Comparison of ENCODE assay signal across 15 cellular contexts in the genomic region with DNA sequence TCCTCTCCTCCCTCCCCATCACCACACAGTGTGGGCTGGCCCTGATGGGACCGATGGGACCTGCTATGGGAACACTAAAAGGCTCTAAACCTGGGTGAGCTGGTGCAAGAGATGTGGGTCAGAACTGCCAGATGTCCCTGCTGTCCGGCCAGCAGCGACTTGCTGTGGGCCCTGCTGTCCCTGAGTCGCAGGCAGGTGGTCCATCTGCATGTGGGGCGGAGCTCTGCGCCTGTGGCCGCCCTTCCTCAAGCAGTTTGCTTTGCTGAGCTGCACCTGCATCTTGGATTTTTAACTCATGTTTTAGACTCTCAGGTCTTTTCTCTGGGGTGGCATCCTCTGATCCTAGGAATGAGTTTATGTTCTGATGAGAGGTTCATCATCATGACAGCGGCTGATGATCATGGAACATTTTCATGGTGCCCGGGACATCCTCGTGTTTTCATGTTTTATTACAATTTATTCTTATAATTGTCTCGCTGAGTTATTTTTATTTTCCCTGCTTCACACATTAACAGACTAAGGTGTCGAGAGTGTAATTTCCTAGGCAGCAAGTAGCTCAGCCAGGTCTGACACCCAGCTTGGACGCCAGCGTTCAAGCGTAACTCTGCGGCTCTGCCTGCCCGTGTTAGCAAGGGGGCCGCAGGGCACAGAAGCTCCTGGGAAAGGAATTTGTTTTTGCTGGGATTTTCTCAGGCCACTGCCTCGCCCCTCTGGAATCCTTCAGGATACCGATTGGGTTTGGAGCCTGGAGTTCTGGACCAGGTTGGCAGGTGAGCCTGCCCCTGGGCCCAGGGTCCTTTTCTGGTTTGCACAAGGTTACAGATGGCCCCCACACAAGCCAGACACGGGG.
"Had no signal": no experiment of that assay in that cellular context is flagged by ENCODE, and none has a peak within 500 bp of the region (broad histone marks: within the 10 kb centered on the region; RNA-seq: fewer than 3 reads in every experiment).

No MANE protein-coding gene starts in this region.

- H3K4me1 ChIP-seq: esophagus squamous epithelium had no signal

- H3K9me3 ChIP-seq: esophagus squamous epithelium, sigmoid colon, SK-N-SH, thoracic aorta had no signal

- H3K27me3 Mint-ChIP-seq: progenitor cell of endocrine pancreas had no signal

- ATAC-seq: activated T-cell treated with anti-CD3 and anti-CD28 coated beads, Interleukin-2, amount 50 U/mL, for 4 hours had no signal

- H3K9me3 Mint-ChIP-seq: activated T-cell treated with anti-CD3 and anti-CD28 coated beads, Interleukin-2, amount 50 U/mL, for 4 hours; naive B cell had no signal

- H3K4me3 ChIP-seq: esophagus squamous epithelium, sigmoid colon, thoracic aorta had no signal

- H3K27me3 ChIP-seq: esophagus squamous epithelium, sigmoid colon had no signal

- H3K4me3 Mint-ChIP-seq: activated T-cell treated with anti-CD3 and anti-CD28 coated beads, Interleukin-2, amount 50 U/mL, for 4 hours; naive B cell had no signal

- DNase-seq: activated CD4-positive, alpha-beta T cell treated with anti-CD3 and anti-CD28 coated beads, Interleukin-2, amount 50 U/mL, for 48 hours; activated effector memory CD4-positive, alpha-beta T cell treated with Interleukin-2 at 50 U/mL for 16 hours; activated naive CD4-positive, alpha-beta T cell treated with anti-CD3 and anti-CD28 coated beads, Interleukin-2, amount 50 U/mL, for 16 hours; activated T-cell treated with anti-CD3 and anti-CD28 coated beads, Interleukin-2, amount 50 U/mL, for 4 hours; esophagus squamous epithelium; mammary epithelial cell; naive B cell; occipital lobe; sigmoid colon; SK-N-SH; stimulated activated CD4-positive, alpha-beta T cell treated with anti-CD3 and anti-CD28 coated beads, Interleukin-1b, Interleukin-23, amount 100 ng/mL, for 48 hours; T-helper 1 cell had no signal

- H3K27ac Mint-ChIP-seq: progenitor cell of endocrine pancreas had no signal

- H3K36me3 Mint-ChIP-seq: naive B cell had no signal

- H3K27ac ChIP-seq: esophagus squamous epithelium, sigmoid colon, thoracic aorta, VCaP had no signal
